Comparison of ENCODE assay signal across 9 cellular contexts in the genomic region with DNA sequence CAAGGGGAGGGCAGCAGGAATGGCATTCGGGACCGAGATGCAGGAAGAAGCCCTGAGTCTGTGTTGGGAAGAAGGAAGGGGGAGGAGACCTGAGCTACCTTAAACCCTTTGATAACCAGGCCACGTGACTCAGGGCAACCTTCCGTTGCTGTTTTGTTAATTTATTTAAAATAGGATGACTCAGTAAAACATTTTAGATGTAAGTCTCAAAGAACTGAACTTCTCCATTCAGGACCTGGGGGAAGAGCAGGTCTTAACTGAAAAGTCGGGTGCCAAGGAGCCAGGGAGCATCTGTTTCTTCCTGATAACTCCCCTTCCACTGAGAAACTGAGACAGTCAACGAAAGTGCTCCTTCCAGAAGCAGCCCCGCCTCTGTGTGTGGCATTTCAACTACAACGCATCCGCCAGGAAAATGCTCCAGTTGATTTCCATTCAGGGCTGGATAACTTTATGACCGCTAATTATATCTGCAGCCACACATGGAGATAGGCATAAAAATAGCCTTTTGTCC.
DNase-seq lines count a peak whose midpoint lies in the region; ATAC-seq, FAIRE-seq and TF ChIP-seq lines count a peak whose summit lies in the region.
"Had no signal": no experiment of that assay in that cellular context is flagged by ENCODE, and none has a peak within 500 bp of the region (broad histone marks: within the 10 kb centered on the region; RNA-seq: fewer than 3 reads in every experiment).

No MANE protein-coding gene starts in this region.

- DNase-seq in activated naive CD4-positive, alpha-beta T cell treated with Interleukin-2 at 50 U/mL for 16 hours, result no peak
- DNase-seq in mammary epithelial cell (no peak), HepG2 (ENCODE audit: low spot score) (no peak), uterus (no peak), GM03348 (ENCODE audit: low spot score) (no peak), occipital lobe (lab: John Stamatoyannopoulos, UW) (no peak)
- DNase-seq in stimulated activated CD4-positive, alpha-beta T cell treated with anti-CD3 and anti-CD28 coated beads, Interleukin-4, amount 100 ng/mL, for 24 hours, result no peak
- DNase-seq: activated gamma-delta T cell had no signal

- H3K9ac ChIP-seq in mammary epithelial cell (ENCODE audit: insufficient read depth, low read length), result no peak overlapping the region
- no peak overlapping the region for H3K9ac ChIP-seq in HepG2 (ENCODE audit: insufficient read depth, low read depth, low read length)

- no peak for TF ChIP-seq CTCF in mammary epithelial cell (conservative IDR thresholded peaks at IDR 0.05 in 1 of 2, IDR thresholded peaks at IDR 0.05 in 1 of 2; ENCODE audit: extremely low read depth in 1 of 2, insufficient read depth in 1 of 2, low read depth in 1 of 2, low read length in 2 of 2)
- TF ChIP-seq CTCF in HepG2 (CRISPR knock-in tag; IDR thresholded peaks at IDR 0.05), result no peak
- no peak for TF ChIP-seq CTCF in uterus (IDR thresholded peaks at IDR 0.05)

- H3K27ac ChIP-seq in mammary epithelial cell (ENCODE audit: insufficient read depth, low read depth, low read length) (peak overlapping the region; percentile 12), HepG2 (ENCODE audit: extremely low read length, insufficient read depth, low read length) (peak overlapping the region; percentile 44), uterus (peak overlapping the region; percentile 33 to 75)

- WGBS in mammary epithelial cell (ENCODE audit: low coverage, missing lambda C conversion rate), result 65% methylated on average over 10 of the region's 10 CpGs
- WGBS in HepG2 (ENCODE audit: low lambda C conversion rate), result 95% methylated on average over 10 of the region's 10 CpGs

- intact Hi-C loops in mammary epithelial cell (cut with micrococcal nuclease) (no loop called here), HepG2 (cut with micrococcal nuclease; ENCODE audit: unreplicated experiment) (no loop called here), uterus (cut with DNase I; ENCODE audit: low total_unique reads) (no loop called here)

- peak overlapping the region; percentile 16 for H2AFZ ChIP-seq in mammary epithelial cell (ENCODE audit: low read depth, low read length)
- no peak overlapping the region for H2AFZ ChIP-seq in HepG2 (ENCODE audit: low read length)

- BruUV-seq in mammary epithelial cell (replicated peaks; lab: Mats Ljungman, UMichigan), result no TSS peak
- no TSS peak for BruUV-seq in HepG2 (replicated peaks; lab: Mats Ljungman, UMichigan)

- peaks cover 12% of the 10 kb centered on the region for H3K36me3 ChIP-seq in mammary epithelial cell (ENCODE audit: insufficient read depth, low read length)
- peaks cover 14 to 31% of the 10 kb centered on the region in 2 experiments; a peak in 4 of 5 replicates for H3K36me3 ChIP-seq in HepG2 (replicated peaks in 1 of 2; ENCODE audit: control insufficient read depth in 1 of 2, insufficient read depth in 2 of 2, low read length in 2 of 2)
- H3K36me3 ChIP-seq in uterus, result no peaks in the 10 kb centered on the region

- H3K9me3 ChIP-seq in mammary epithelial cell (replicated peaks; ENCODE audit: insufficient read depth, low read length) (no peaks in the 10 kb centered on the region), HepG2 (ENCODE audit: low read length) (no peaks in the 10 kb centered on the region), uterus (no peaks in the 10 kb centered on the region)

- dilution Hi-C loops in mammary epithelial cell (cut with HindIII; ENCODE audit: low sequenced_read_pairs), result no loop called here

- no peak for TF ChIP-seq RAD21 in HepG2 (CRISPR knock-in tag; IDR thresholded peaks at IDR 0.05)

- POLR2A ChIA-PET in HepG2 (lab: Yijun Ruan, JAX), result no interaction called here

- in situ Hi-C loops in mammary epithelial cell (cut with MboI; ENCODE audit: low sequenced_read_pairs in 2 of 2) (no loop called here), HepG2 (cut with HindIII; ENCODE audit: extremely low pct_ligation_motif_present, low pct_unique_long_range_greater_than_20kb) (no loop called here)

- no peak for TF ChIP-seq POLR2A in HepG2 (IDR thresholded peaks at IDR 0.05; ENCODE audit: insufficient read depth in 1 of 2, low read depth in 2 of 2, low read length in 2 of 2)
- TF ChIP-seq POLR2A in uterus (IDR thresholded peaks at IDR 0.05), result no peak

- H3K4me3 ChIP-seq in mammary epithelial cell (replicated peaks in 1 of 3; ENCODE audit: insufficient read depth in 1 of 3, low read depth in 2 of 3, low read length in 3 of 3) (no peak overlapping the region), HepG2 (replicated peaks in 1 of 3; ENCODE audit: insufficient read depth in 1 of 3, low read depth in 2 of 3, low read length in 3 of 3) (no peak overlapping the region), uterus (no peak overlapping the region)

- peaks cover 9% of the 10 kb centered on the region for H3K36me3 Mint-ChIP-seq in activated naive CD4-positive, alpha-beta T cell treated with anti-CD3 and anti-CD28 coated beads, Interleukin-2, amount 50 U/mL, for 24 hours

- H3K4me2 ChIP-seq in mammary epithelial cell (ENCODE audit: insufficient read depth, low read depth, low read length) (no peak overlapping the region), HepG2 (ENCODE audit: low read depth, low read length) (peak overlapping the region; percentile 4; the same call in 1 of the 2 replicates)

- peak overlapping the region; percentile 91 for H3K27ac Mint-ChIP-seq in activated naive CD4-positive, alpha-beta T cell treated with anti-CD3 and anti-CD28 coated beads, Interleukin-2, amount 50 U/mL, for 24 hours

- CTCF ChIA-PET in mammary epithelial cell (lab: Charles Lee; ENCODE audit: low non-redundant PET), result no interaction called here
- CTCF ChIA-PET in HepG2 (lab: Yijun Ruan, JAX; ENCODE audit: low intra/inter-chr PET ratio, low total read pairs), result no interaction called here

- no peaks in the 10 kb centered on the region for H3K9me3 Mint-ChIP-seq in activated naive CD4-positive, alpha-beta T cell treated with anti-CD3 and anti-CD28 coated beads, Interleukin-2, amount 50 U/mL, for 24 hours

- no peak overlapping the region for H3K4me3 Mint-ChIP-seq in activated naive CD4-positive, alpha-beta T cell treated with anti-CD3 and anti-CD28 coated beads, Interleukin-2, amount 50 U/mL, for 24 hours

- no peak for FAIRE-seq in HepG2 (lab: Jason Lieb, UNC)

- H3K4me1 Mint-ChIP-seq in activated naive CD4-positive, alpha-beta T cell treated with anti-CD3 and anti-CD28 coated beads, Interleukin-2, amount 50 U/mL, for 24 hours, result peaks cover 49% of the 10 kb centered on the region

- H4K20me1 ChIP-seq in mammary epithelial cell (ENCODE audit: insufficient read depth, low read length), result no peaks in the 10 kb centered on the region
- no peaks in the 10 kb centered on the region for H4K20me1 ChIP-seq in HepG2 (ENCODE audit: insufficient read depth, low read length)

- H3K79me2 ChIP-seq in mammary epithelial cell (ENCODE audit: insufficient read depth, low read length) (no peaks in the 10 kb centered on the region), HepG2 (ENCODE audit: insufficient read depth, low read length) (no peaks in the 10 kb centered on the region)

- TF ChIP-seq EP300 in HepG2 (IDR thresholded peaks at IDR 0.05; ENCODE audit: low read depth in 2 of 2, low read length in 2 of 2), result no peak
- TF ChIP-seq EP300 in HepG2 (CRISPR knock-in tag; IDR thresholded peaks at IDR 0.05; ENCODE audit: borderline replicate concordance), result no peak

- H3K27me3 ChIP-seq in mammary epithelial cell (ENCODE audit: insufficient read depth, low read length), result no peaks in the 10 kb centered on the region
- no peaks in the 10 kb centered on the region for H3K27me3 ChIP-seq in HepG2 (ENCODE audit: control insufficient read depth in 1 of 2, insufficient read depth in 2 of 2, low read length in 2 of 2)
- H3K27me3 ChIP-seq in uterus, result no peaks in the 10 kb centered on the region

- peaks cover 41% of the 10 kb centered on the region for H3K4me1 ChIP-seq in mammary epithelial cell (ENCODE audit: insufficient read depth, low read length)
- H3K4me1 ChIP-seq in HepG2 (ENCODE audit: insufficient read depth, low read length), result peaks cover 60% of the 10 kb centered on the region
- H3K4me1 ChIP-seq in uterus, result peaks cover 0 to 11% of the 10 kb centered on the region in 2 donors

- no peaks in the 10 kb centered on the region for H3K27me3 Mint-ChIP-seq in activated naive CD4-positive, alpha-beta T cell treated with anti-CD3 and anti-CD28 coated beads, Interleukin-2, amount 50 U/mL, for 24 hours

- no peak for ATAC-seq in HepG2

TF ChIP-seq in HepG2, 621 proteins besides CTCF, POLR2A, EP300 and RAD21:
- TF ChIP-seq KDM2A (CRISPR knock-in tag; IDR thresholded peaks at IDR 0.05; ENCODE audit: borderline replicate concordance, low read depth) (no peak), DR1 (CRISPR knock-in tag; IDR thresholded peaks at IDR 0.05) (no peak), ZNF253 (CRISPR knock-in tag; IDR thresholded peaks at IDR 0.05; ENCODE audit: borderline replicate concordance) (no peak), U2AF1 (optimal IDR thresholded peaks at IDR 0.05; ENCODE audit: low read depth, low read length) (no peak), MED13 (CRISPR knock-in tag; IDR thresholded peaks at IDR 0.05) (no peak), HOXA3 (CRISPR knock-in tag; IDR thresholded peaks at IDR 0.05) (no peak), NR1H2 (CRISPR knock-in tag; IDR thresholded peaks at IDR 0.05; ENCODE audit: borderline replicate concordance, low read depth) (no peak)
- TF ChIP-seq, protein P1, sequence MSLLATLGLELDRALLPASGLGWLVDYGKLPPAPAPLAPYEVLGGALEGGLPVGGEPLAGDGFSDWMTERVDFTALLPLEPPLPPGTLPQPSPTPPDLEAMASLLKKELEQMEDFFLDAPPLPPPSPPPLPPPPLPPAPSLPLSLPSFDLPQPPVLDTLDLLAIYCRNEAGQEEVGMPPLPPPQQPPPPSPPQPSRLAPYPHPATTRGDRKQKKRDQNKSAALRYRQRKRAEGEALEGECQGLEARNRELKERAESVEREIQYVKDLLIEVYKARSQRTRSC (CRISPR knock-in tag; IDR thresholded peaks at IDR 0.05; ENCODE audit: low read depth), result no peak
- TF ChIP-seq, protein P2, sequence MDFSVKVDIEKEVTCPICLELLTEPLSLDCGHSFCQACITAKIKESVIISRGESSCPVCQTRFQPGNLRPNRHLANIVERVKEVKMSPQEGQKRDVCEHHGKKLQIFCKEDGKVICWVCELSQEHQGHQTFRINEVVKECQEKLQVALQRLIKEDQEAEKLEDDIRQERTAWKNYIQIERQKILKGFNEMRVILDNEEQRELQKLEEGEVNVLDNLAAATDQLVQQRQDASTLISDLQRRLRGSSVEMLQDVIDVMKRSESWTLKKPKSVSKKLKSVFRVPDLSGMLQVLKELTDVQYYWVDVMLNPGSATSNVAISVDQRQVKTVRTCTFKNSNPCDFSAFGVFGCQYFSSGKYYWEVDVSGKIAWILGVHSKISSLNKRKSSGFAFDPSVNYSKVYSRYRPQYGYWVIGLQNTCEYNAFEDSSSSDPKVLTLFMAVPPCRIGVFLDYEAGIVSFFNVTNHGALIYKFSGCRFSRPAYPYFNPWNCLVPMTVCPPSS (IDR thresholded peaks at IDR 0.05), result no peak
